ENCODE assay signal across 8 cellular contexts in genomic region chr12:120530315-120530697, GRCh38. TPM values are rescaled to one million over a fixed set of nuclear protein-coding genes. Genes with fewer than 3 reads are reported as not detected.
DNase-seq lines count a peak whose midpoint lies in the region; ATAC-seq, FAIRE-seq and TF ChIP-seq lines count a peak whose summit lies in the region.
"Not testable (repeated sequence)": the region's sequence is repeated elsewhere in the genome, so short reads cannot be mapped to it uniquely, and the experiment has no call there.

No MANE protein-coding gene starts in this region.

- H3K9me1 ChIP-seq in K562 (ENCODE audit: control insufficient read depth, insufficient read depth, low read length) = not testable (repeated sequence)

- H3K4me3 ChIP-seq in CD8-positive, alpha-beta T cell (ENCODE audit: low read depth, low read length); K562: not testable (repeated sequence)
- peak overlapping the region; percentile 99 for H3K4me3 ChIP-seq in OCI-LY3 (ENCODE audit: low read length)
- H3K4me3 ChIP-seq in esophagus muscularis mucosa = peak overlapping the region; percentile 69 to 94 (median 80)
- peak overlapping the region in 3 of 4 donors; percentile 66 to 74 (median 66) for H3K4me3 ChIP-seq in sigmoid colon
- peak overlapping the region in 1 of 4 donors; percentile 81 for H3K4me3 ChIP-seq in tibial nerve

- 80% methylated on average over 5 of the region's 5 CpGs for WGBS in K562 (ENCODE audit: insufficient coverage, low coverage, missing lambda C conversion rate)
- WGBS in esophagus muscularis mucosa = 68% methylated on average over 5 of the region's 5 CpGs
- WGBS in sigmoid colon, 2 donors = 15 to 58% methylated on average over 5 of the region's 5 CpGs
- WGBS in tibial nerve, 2 donors = 51 to 71% methylated on average over 5 of the region's 5 CpGs

- not testable (repeated sequence) for H3K36me3 ChIP-seq in CD8-positive, alpha-beta T cell (ENCODE audit: insufficient read depth, low read length); OCI-LY3 (replicated peaks; ENCODE audit: low read depth, low read length); K562 (ENCODE audit: control insufficient read depth, insufficient read depth, low read length); esophagus muscularis mucosa; sigmoid colon; tibial nerve

- not testable (repeated sequence) for TF ChIP-seq RAD21 in K562 (CRISPR knock-in tag; conservative IDR thresholded peaks at IDR 0.05 in 1 of 2, IDR thresholded peaks at IDR 0.05 in 1 of 2)

- not testable (repeated sequence) for H3K27me3 Mint-ChIP-seq in CD8-positive, alpha-beta T cell (ENCODE audit: low read depth); activated CD4-positive, alpha-beta memory T cell treated with anti-CD3 and anti-CD28 coated beads for 36 hours; mesothelial cell of epicardium (ENCODE audit: low read depth)

- not testable (repeated sequence) for H3K27me3 ChIP-seq in CD8-positive, alpha-beta T cell (ENCODE audit: insufficient read depth, low read length); OCI-LY3 (ENCODE audit: low read depth, low read length); K562 (ENCODE audit: control insufficient read depth in 2 of 2, insufficient read depth in 2 of 2, low read length in 2 of 2); esophagus muscularis mucosa; sigmoid colon; tibial nerve

- H3K4me2 ChIP-seq in OCI-LY3 (ENCODE audit: low read length) = peak overlapping the region; percentile 95
- not testable (repeated sequence) for H3K4me2 ChIP-seq in K562 (ENCODE audit: insufficient read depth, low read length)

- not testable (repeated sequence) for ATAC-seq in CD8-positive, alpha-beta T cell; K562

- peak overlapping the region; percentile 100 for H3K4me3 Mint-ChIP-seq in CD8-positive, alpha-beta T cell
- peak overlapping the region; percentile 100 for H3K4me3 Mint-ChIP-seq in activated CD4-positive, alpha-beta memory T cell treated with anti-CD3 and anti-CD28 coated beads for 36 hours
- peak overlapping the region; percentile 100 for H3K4me3 Mint-ChIP-seq in mesothelial cell of epicardium

- not testable (repeated sequence) for H3K27ac ChIP-seq in CD8-positive, alpha-beta T cell (ENCODE audit: low read depth, low read length); OCI-LY3 (ENCODE audit: low read length); K562 (ENCODE audit: extremely low read depth, low read depth, low read length)
- H3K27ac ChIP-seq in esophagus muscularis mucosa (replicated peaks in 1 of 4) (peak overlapping the region; percentile 90 to 95 (median 94)), sigmoid colon (peak overlapping the region; percentile 86 to 96 (median 91)), tibial nerve (peak overlapping the region; percentile 89 to 98 (median 95))

- not testable (repeated sequence) for H4K20me1 ChIP-seq in OCI-LY3 (ENCODE audit: insufficient read depth, low read length); K562 (replicated peaks; ENCODE audit: control insufficient read depth, insufficient read depth, low read length)

- H3K4me1 ChIP-seq in CD8-positive, alpha-beta T cell (ENCODE audit: insufficient read depth, low read length); OCI-LY3 (ENCODE audit: low read length): not testable (repeated sequence)
- peaks cover 9 to 11% of the 10 kb centered on the region in 2 experiments; a peak in 4 of 5 replicates for H3K4me1 ChIP-seq in K562 (replicated peaks in 1 of 2; ENCODE audit: control insufficient read depth in 2 of 2, insufficient read depth in 2 of 2, low read length in 2 of 2)
- H3K4me1 ChIP-seq in esophagus muscularis mucosa = peaks cover 0 to 23% (median 21%) of the 10 kb centered on the region in 4 donors
- H3K4me1 ChIP-seq in sigmoid colon = peaks cover 0 to 24% (median 11%) of the 10 kb centered on the region in 4 donors
- peaks cover 0 to 28% (median 5%) of the 10 kb centered on the region in 4 donors for H3K4me1 ChIP-seq in tibial nerve

- H3K9me3 ChIP-seq in CD8-positive, alpha-beta T cell (ENCODE audit: low read length); OCI-LY3 (ENCODE audit: insufficient read depth, low read length); K562 (replicated peaks; ENCODE audit: control insufficient read depth, insufficient read depth, low read depth, low read length); esophagus muscularis mucosa; sigmoid colon; tibial nerve: not testable (repeated sequence)

- TF ChIP-seq CTCF in CD8-positive, alpha-beta T cell (IDR thresholded peaks at IDR 0.05); OCI-LY3 (IDR thresholded peaks at IDR 0.05; ENCODE audit: low read depth, low read length); K562 (IDR thresholded peaks at IDR 0.05 in 2 of 3, conservative IDR thresholded peaks at IDR 0.05 in 1 of 3; ENCODE audit: insufficient read depth in 2 of 3, low read depth in 1 of 3, low read length in 3 of 3); esophagus muscularis mucosa (IDR thresholded peaks at IDR 0.05); mesothelial cell of epicardium (IDR thresholded peaks at IDR 0.05; ENCODE audit: unreplicated experiment); sigmoid colon (IDR thresholded peaks at IDR 0.05); tibial nerve (IDR thresholded peaks at IDR 0.05): not testable (repeated sequence)

- not testable (repeated sequence) for TF ChIP-seq EP300 in K562 (IDR thresholded peaks at IDR 0.05; ENCODE audit: low read length); esophagus muscularis mucosa (IDR thresholded peaks at IDR 0.05); sigmoid colon (IDR thresholded peaks at IDR 0.05); tibial nerve (IDR thresholded peaks at IDR 0.05)

- TF ChIP-seq POLR2A in K562 (conservative IDR thresholded peaks at IDR 0.05); esophagus muscularis mucosa (IDR thresholded peaks at IDR 0.05; ENCODE audit: low read depth); sigmoid colon (IDR thresholded peaks at IDR 0.05); tibial nerve (IDR thresholded peaks at IDR 0.05): not testable (repeated sequence)

- not testable (repeated sequence) for FAIRE-seq in K562 (lab: Jason Lieb, UNC)

- H3K27ac Mint-ChIP-seq in CD8-positive, alpha-beta T cell = not testable (repeated sequence)
- H3K27ac Mint-ChIP-seq in activated CD4-positive, alpha-beta memory T cell treated with anti-CD3 and anti-CD28 coated beads for 36 hours = peak overlapping the region; percentile 97
- H3K27ac Mint-ChIP-seq in mesothelial cell of epicardium = peak overlapping the region; percentile 100

- not testable (repeated sequence) for DNase-seq in CD8-positive, alpha-beta T cell; K562 (ENCODE audit: extremely low read depth in 1 of 4, low spot score in 3 of 4); esophagus muscularis mucosa (ENCODE audit: extremely low spot score); mesothelial cell of epicardium (ENCODE audit: low spot score in 2 of 2, unreplicated experiment in 2 of 2); sigmoid colon; tibial nerve (ENCODE audit: low spot score in 2 of 2)
- DNase-seq in activated CD4-positive, alpha-beta memory T cell treated with anti-CD3 and anti-CD28 coated beads for 36 hours = peak; percentile 35

- H3K9ac ChIP-seq in OCI-LY3 (ENCODE audit: low read length) = peak overlapping the region; percentile 89
- H3K9ac ChIP-seq in K562 (ENCODE audit: insufficient read depth in 1 of 2, low read depth in 2 of 2, low read length in 2 of 2) = not testable (repeated sequence)

- H2AFZ ChIP-seq in OCI-LY3 (ENCODE audit: low read depth, low read length) (peak overlapping the region; percentile 92), K562 (ENCODE audit: low read depth, low read length) (peak overlapping the region; percentile 98)

- H3K79me2 ChIP-seq in OCI-LY3 (ENCODE audit: low read length) (peaks cover 24% of the 10 kb centered on the region), K562 (ENCODE audit: control insufficient read depth, insufficient read depth, low read length) (peaks cover 22% of the 10 kb centered on the region)

- POLR2A ChIA-PET in CD8-positive, alpha-beta T cell (lab: Charles Lee) = interaction anchor here (0.9 to 1.8 kb wide), 3 partner anchors 43 to 329 kb away, joined by 3 to 5 read pairs (median 3); partner anchors contain the start of genes RPLP0 and SRSF9
- POLR2A ChIA-PET in activated CD4-positive, alpha-beta memory T cell treated with anti-CD3 and anti-CD28 coated beads for 36 hours (lab: Charles Lee) = interaction anchor here (2.4 kb wide), 1 partner anchor 239 kb away, joined by 14 read pairs; the partner anchor contains the start of gene RNU4-2
- POLR2A ChIA-PET in K562 (lab: Yijun Ruan, JAX) = interaction anchor here (0.9 to 2.6 kb wide), 4 partner anchors 9 to 168 kb away, joined by 3 to 26 read pairs (median 6); no protein-coding TSS in a partner anchor

- peaks cover 35% of the 10 kb centered on the region for H3K4me1 Mint-ChIP-seq in CD8-positive, alpha-beta T cell (ENCODE audit: low read depth)
- peaks cover 19% of the 10 kb centered on the region for H3K4me1 Mint-ChIP-seq in activated CD4-positive, alpha-beta memory T cell treated with anti-CD3 and anti-CD28 coated beads for 36 hours (ENCODE audit: low read depth)
- H3K4me1 Mint-ChIP-seq in mesothelial cell of epicardium = peaks cover 15% of the 10 kb centered on the region

- H3K36me3 Mint-ChIP-seq in CD8-positive, alpha-beta T cell = peaks cover 20% of the 10 kb centered on the region
- peaks cover 12% of the 10 kb centered on the region for H3K36me3 Mint-ChIP-seq in activated CD4-positive, alpha-beta memory T cell treated with anti-CD3 and anti-CD28 coated beads for 36 hours
- H3K36me3 Mint-ChIP-seq in mesothelial cell of epicardium = not testable (repeated sequence)

- CTCF ChIA-PET in CD8-positive, alpha-beta T cell (lab: Charles Lee) = interaction anchor here (0.6 kb wide), 1 partner anchor 40 kb away, joined by 4 read pairs; no protein-coding TSS in a partner anchor
- CTCF ChIA-PET in activated CD4-positive, alpha-beta memory T cell treated with anti-CD3 and anti-CD28 coated beads for 36 hours (lab: Charles Lee); K562 (lab: Yijun Ruan, JAX; ENCODE audit: low intra/inter-chr PET ratio): not testable (repeated sequence)

- intact Hi-C loops in CD8-positive, alpha-beta T cell (cut with DNase I, micrococcal nuclease) = loop anchor here (5.0 to 10.0 kb wide), 4 partner anchors 213 to 1697 kb away; partner anchors contain the start of genes DIABLO (in 1 of the 2) and GCN1 (in 1 of the 2)
- intact Hi-C loops in activated CD4-positive, alpha-beta memory T cell treated with anti-CD3 and anti-CD28 coated beads for 36 hours (cut with micrococcal nuclease); K562 (cut with micrococcal nuclease); esophagus muscularis mucosa (cut with DNase I): not testable (repeated sequence)
- intact Hi-C loops in sigmoid colon (cut with DNase I) = loop anchor here (10.0 kb wide), 1 partner anchor 96 kb away; the partner anchor contains the start of gene COX6A1

- H3K9me3 Mint-ChIP-seq in CD8-positive, alpha-beta T cell; activated CD4-positive, alpha-beta memory T cell treated with anti-CD3 and anti-CD28 coated beads for 36 hours; mesothelial cell of epicardium: not testable (repeated sequence)

- in situ Hi-C loops in K562 (cut with MboI) = not testable (repeated sequence)

- BruUV-seq in K562 (replicated peaks; lab: Mats Ljungman, UMichigan) = not testable (repeated sequence)

RNA-seq across cellular contexts. Expression of gene COQ5, which starts 1.3 kb away (rescaled TPM):
- total RNA-seq in CD8-positive, alpha-beta T cell = 1 to 10 TPM; 7.7 to 9.0 TPM
- total RNA-seq in activated CD4-positive, alpha-beta memory T cell treated with anti-CD3 and anti-CD28 coated beads for 36 hours = 10 to 100 TPM; 30.1 to 31.6 TPM
- 20.3 and 28.1 TPM in 2 replicates for total RNA-seq in K562 (2011; cell fraction: chromatin; rRNA removed; ENCODE audit: low replicate concordance)
- total RNA-seq in K562 (2011; cell fraction: nucleolus; rRNA removed) = 14.3 and 18.3 TPM in 2 replicates
- 11.2 and 26.9 TPM in 2 replicates for total RNA-seq in K562 (2011; cell fraction: nucleoplasm; rRNA removed)
- total RNA-seq in K562 (2014; rRNA removed) (31.5 and 59.7 TPM in 2 replicates), K562 (2014; rRNA removed; fragmentation: Illumina TruSeq; extraction: Trizol) (33.3 and 35.3 TPM in 2 replicates), K562 (2015; rRNA removed; fragmentation: Illumina TruSeq; extraction: Trizol) (25.4 and 26.5 TPM in 2 replicates), K562 (2021) (25.2 and 25.3 TPM in 2 replicates), esophagus muscularis mucosa (10 to 100 TPM; 12.1 to 25.3 (median 21.4) TPM), mesothelial cell of epicardium (28.5 to 29.1 TPM (median 28.9 TPM) in 3 replicates), sigmoid colon (10 to 100 TPM; 17.4 to 29.4 (median 26.4) TPM), tibial nerve (10 to 100 TPM; 21.6 to 23.7 (median 23.4) TPM)
- polyA plus RNA-seq in K562 (2011; rRNA removed) (56.4 and 59.7 TPM in 2 replicates), K562 (2014; fragmentation: Illumina TruSeq; extraction: Trizol) (29.0 and 30.4 TPM in 2 replicates), K562 (2014; fragmentation: Nextera tagmentation; extraction: Ambion mirVana) (10 to 100 TPM; 19.2 to 26.2 TPM), K562 (2014; rRNA removed) (30.7 and 31.0 TPM in 2 replicates), sigmoid colon (10 to 100 TPM; 29.2 to 62.9 (median 38.4) TPM)
- polyA plus RNA-seq in K562 (2011; cell fraction: cytosol; rRNA removed) = 14.2 and 36.0 TPM in 2 replicates
- polyA plus RNA-seq in K562 (2011; cell fraction: nucleus; rRNA removed) = 16.0 and 28.8 TPM in 2 replicates
- polyA plus RNA-seq in K562 (2012) = 32.6 and 35.2 TPM in 2 replicates
- 35.8 and 43.0 TPM in 2 replicates for polyA minus RNA-seq in K562 (2011; rRNA and poly(A)+ RNA removed)
- polyA minus RNA-seq in K562 (2011; cell fraction: cytosol; rRNA and poly(A)+ RNA removed) = 10.9 and 14.4 TPM in 2 replicates
- polyA minus RNA-seq in K562 (2011; cell fraction: nucleus; rRNA and poly(A)+ RNA removed) = 14.7 and 19.4 TPM in 2 replicates

RNA-seq across cellular contexts. Expression of gene RNF10, which starts 3.9 kb away (rescaled TPM):
- 100 to 1,000 TPM; 402 to 410 TPM for total RNA-seq in CD8-positive, alpha-beta T cell
- 100 to 1,000 TPM; 188 to 210 TPM for total RNA-seq in activated CD4-positive, alpha-beta memory T cell treated with anti-CD3 and anti-CD28 coated beads for 36 hours
- total RNA-seq in K562 (2011; cell fraction: chromatin; rRNA removed; ENCODE audit: low replicate concordance) = 280 and 307 TPM in 2 replicates
- total RNA-seq in K562 (2011; cell fraction: nucleolus; rRNA removed) = 135 and 156 TPM in 2 replicates
- 189 and 207 TPM in 2 replicates for total RNA-seq in K562 (2011; cell fraction: nucleoplasm; rRNA removed)
- total RNA-seq in K562 (2014; rRNA removed) = 46.2 and 52.4 TPM in 2 replicates
- 80.2 and 98.0 TPM in 2 replicates for total RNA-seq in K562 (2014; rRNA removed; fragmentation: Illumina TruSeq; extraction: Trizol)
- total RNA-seq in K562 (2015; rRNA removed; fragmentation: Illumina TruSeq; extraction: Trizol) = 43.0 and 50.8 TPM in 2 replicates
- 136 and 143 TPM in 2 replicates for total RNA-seq in K562 (2021)
- polyA plus RNA-seq in K562 (2011; rRNA removed) = 96.4 and 96.7 TPM in 2 replicates
- 51.2 and 67.3 TPM in 2 replicates for polyA plus RNA-seq in K562 (2011; cell fraction: cytosol; rRNA removed)
- polyA plus RNA-seq in K562 (2011; cell fraction: nucleus; rRNA removed) = 77.1 and 89.2 TPM in 2 replicates
- 114 and 182 TPM in 2 replicates for polyA plus RNA-seq in K562 (2012)
- polyA plus RNA-seq in K562 (2014; fragmentation: Illumina TruSeq; extraction: Trizol) = 113 and 139 TPM in 2 replicates
- 10 to 100 TPM; 55.4 to 78.1 TPM for polyA plus RNA-seq in K562 (2014; fragmentation: Nextera tagmentation; extraction: Ambion mirVana)
- 72.1 and 80.1 TPM in 2 replicates for polyA plus RNA-seq in K562 (2014; rRNA removed)
- polyA minus RNA-seq in K562 (2011; rRNA and poly(A)+ RNA removed) = 215 and 241 TPM in 2 replicates
- polyA minus RNA-seq in K562 (2011; cell fraction: cytosol; rRNA and poly(A)+ RNA removed) = 100 and 104 TPM in 2 replicates
- polyA minus RNA-seq in K562 (2011; cell fraction: nucleus; rRNA and poly(A)+ RNA removed) = 33.3 and 54.5 TPM in 2 replicates
- total RNA-seq in esophagus muscularis mucosa = 100 to 1,000 TPM; 160 to 296 (median 175) TPM
- total RNA-seq in mesothelial cell of epicardium = 150 to 160 TPM (median 151 TPM) in 3 replicates
- total RNA-seq in sigmoid colon = 100 to 1,000 TPM; 106 to 165 (median 110) TPM
- polyA plus RNA-seq in sigmoid colon = 100 to 1,000 TPM; 115 to 177 (median 141) TPM
- total RNA-seq in tibial nerve = 100 to 1,000 TPM; 201 to 306 (median 264) TPM

RNA-seq across cellular contexts. Expression of gene DYNLL1, which starts 34.4 kb away (rescaled TPM):
- total RNA-seq in CD8-positive, alpha-beta T cell = 10 to 100 TPM; 25.9 to 26.1 TPM
- 100 to 1,000 TPM; 176 to 184 TPM for total RNA-seq in activated CD4-positive, alpha-beta memory T cell treated with anti-CD3 and anti-CD28 coated beads for 36 hours
- 64.0 and 73.7 TPM in 2 replicates for total RNA-seq in K562 (2011; cell fraction: chromatin; rRNA removed; ENCODE audit: low replicate concordance)
- total RNA-seq in K562 (2011; cell fraction: nucleolus; rRNA removed) = 55.7 and 76.0 TPM in 2 replicates
- total RNA-seq in K562 (2011; cell fraction: nucleoplasm; rRNA removed) = 81.5 and 104 TPM in 2 replicates
- 303 and 473 TPM in 2 replicates for total RNA-seq in K562 (2014; rRNA removed)
- total RNA-seq in K562 (2014; rRNA removed; fragmentation: Illumina TruSeq; extraction: Trizol) = 430 and 468 TPM in 2 replicates
- 587 and 631 TPM in 2 replicates for total RNA-seq in K562 (2015; rRNA removed; fragmentation: Illumina TruSeq; extraction: Trizol)
- 364 and 386 TPM in 2 replicates for total RNA-seq in K562 (2021)
- polyA plus RNA-seq in K562 (2011; rRNA removed) = 439 and 456 TPM in 2 replicates
- polyA plus RNA-seq in K562 (2011; cell fraction: cytosol; rRNA removed) = 295 and 360 TPM in 2 replicates
- 186 and 231 TPM in 2 replicates for polyA plus RNA-seq in K562 (2011; cell fraction: nucleus; rRNA removed)
- 522 and 759 TPM in 2 replicates for polyA plus RNA-seq in K562 (2012)
- polyA plus RNA-seq in K562 (2014; fragmentation: Illumina TruSeq; extraction: Trizol) = 531 and 637 TPM in 2 replicates
- polyA plus RNA-seq in K562 (2014; fragmentation: Nextera tagmentation; extraction: Ambion mirVana) = 1,000 to 10,000 TPM in 1 of 2 experiments, 100 to 1,000 TPM in 1; 921 to 1,112 TPM
- polyA plus RNA-seq in K562 (2014; rRNA removed) = 397 and 529 TPM in 2 replicates
- 184 and 185 TPM in 2 replicates for polyA minus RNA-seq in K562 (2011; rRNA and poly(A)+ RNA removed)
- 96.5 and 118 TPM in 2 replicates for polyA minus RNA-seq in K562 (2011; cell fraction: cytosol; rRNA and poly(A)+ RNA removed)
- 34.9 and 72.1 TPM in 2 replicates for polyA minus RNA-seq in K562 (2011; cell fraction: nucleus; rRNA and poly(A)+ RNA removed)
- 100 to 1,000 TPM; 229 to 289 (median 269) TPM for total RNA-seq in esophagus muscularis mucosa
- 249 to 260 TPM (median 258 TPM) in 3 replicates for total RNA-seq in mesothelial cell of epicardium
- 100 to 1,000 TPM; 204 to 254 (median 235) TPM for total RNA-seq in sigmoid colon
- polyA plus RNA-seq in sigmoid colon = 100 to 1,000 TPM; 285 to 942 (median 912) TPM
- 100 to 1,000 TPM; 175 to 306 (median 258) TPM for total RNA-seq in tibial nerve

RNA-seq across cellular contexts. Expression of gene POP5, which starts 50.9 kb away (rescaled TPM):
- 10 to 100 TPM; 18.1 to 19.2 TPM for total RNA-seq in CD8-positive, alpha-beta T cell
- total RNA-seq in activated CD4-positive, alpha-beta memory T cell treated with anti-CD3 and anti-CD28 coated beads for 36 hours = 10 to 100 TPM; 54.1 to 55.7 TPM
- total RNA-seq in K562 (2011; cell fraction: chromatin; rRNA removed; ENCODE audit: low replicate concordance) = 66.1 and 98.7 TPM in 2 replicates
- 83.4 and 96.9 TPM in 2 replicates for total RNA-seq in K562 (2011; cell fraction: nucleolus; rRNA removed)
- 89.8 and 104 TPM in 2 replicates for total RNA-seq in K562 (2011; cell fraction: nucleoplasm; rRNA removed)
- 69.0 and 73.0 TPM in 2 replicates for total RNA-seq in K562 (2014; rRNA removed)
- total RNA-seq in K562 (2014; rRNA removed; fragmentation: Illumina TruSeq; extraction: Trizol) = 73.8 and 75.5 TPM in 2 replicates
- 64.6 and 66.9 TPM in 2 replicates for total RNA-seq in K562 (2015; rRNA removed; fragmentation: Illumina TruSeq; extraction: Trizol)
- total RNA-seq in K562 (2021) = 69.7 and 76.4 TPM in 2 replicates
- polyA plus RNA-seq in K562 (2011; rRNA removed) = 99.3 and 113 TPM in 2 replicates
- 111 and 118 TPM in 2 replicates for polyA plus RNA-seq in K562 (2011; cell fraction: cytosol; rRNA removed)
- polyA plus RNA-seq in K562 (2011; cell fraction: nucleus; rRNA removed) = 125 and 132 TPM in 2 replicates
- 66.6 and 90.2 TPM in 2 replicates for polyA plus RNA-seq in K562 (2012)
- polyA plus RNA-seq in K562 (2014; fragmentation: Illumina TruSeq; extraction: Trizol) = 57.5 and 79.6 TPM in 2 replicates
- polyA plus RNA-seq in K562 (2014; fragmentation: Nextera tagmentation; extraction: Ambion mirVana) = 100 to 1,000 TPM; 235 to 253 TPM
- polyA plus RNA-seq in K562 (2014; rRNA removed) = 114 and 126 TPM in 2 replicates
- 57.9 and 59.2 TPM in 2 replicates for polyA minus RNA-seq in K562 (2011; rRNA and poly(A)+ RNA removed)
- polyA minus RNA-seq in K562 (2011; cell fraction: cytosol; rRNA and poly(A)+ RNA removed) = 20.4 and 32.0 TPM in 2 replicates
- polyA minus RNA-seq in K562 (2011; cell fraction: nucleus; rRNA and poly(A)+ RNA removed) = 31.8 and 52.6 TPM in 2 replicates
- total RNA-seq in esophagus muscularis mucosa = 10 to 100 TPM; 20.7 to 36.1 (median 23.1) TPM
- 32.6 to 38.6 TPM (median 33.7 TPM) in 3 replicates for total RNA-seq in mesothelial cell of epicardium
- 10 to 100 TPM; 21.0 to 33.4 (median 25.2) TPM for total RNA-seq in sigmoid colon
- polyA plus RNA-seq in sigmoid colon = 10 to 100 TPM; 27.6 to 58.0 (median 28.4) TPM
- 10 to 100 TPM; 32.6 to 57.6 (median 51.7) TPM for total RNA-seq in tibial nerve
